8 cellular contexts compared by ENCODE assay signal in the genomic region with DNA sequence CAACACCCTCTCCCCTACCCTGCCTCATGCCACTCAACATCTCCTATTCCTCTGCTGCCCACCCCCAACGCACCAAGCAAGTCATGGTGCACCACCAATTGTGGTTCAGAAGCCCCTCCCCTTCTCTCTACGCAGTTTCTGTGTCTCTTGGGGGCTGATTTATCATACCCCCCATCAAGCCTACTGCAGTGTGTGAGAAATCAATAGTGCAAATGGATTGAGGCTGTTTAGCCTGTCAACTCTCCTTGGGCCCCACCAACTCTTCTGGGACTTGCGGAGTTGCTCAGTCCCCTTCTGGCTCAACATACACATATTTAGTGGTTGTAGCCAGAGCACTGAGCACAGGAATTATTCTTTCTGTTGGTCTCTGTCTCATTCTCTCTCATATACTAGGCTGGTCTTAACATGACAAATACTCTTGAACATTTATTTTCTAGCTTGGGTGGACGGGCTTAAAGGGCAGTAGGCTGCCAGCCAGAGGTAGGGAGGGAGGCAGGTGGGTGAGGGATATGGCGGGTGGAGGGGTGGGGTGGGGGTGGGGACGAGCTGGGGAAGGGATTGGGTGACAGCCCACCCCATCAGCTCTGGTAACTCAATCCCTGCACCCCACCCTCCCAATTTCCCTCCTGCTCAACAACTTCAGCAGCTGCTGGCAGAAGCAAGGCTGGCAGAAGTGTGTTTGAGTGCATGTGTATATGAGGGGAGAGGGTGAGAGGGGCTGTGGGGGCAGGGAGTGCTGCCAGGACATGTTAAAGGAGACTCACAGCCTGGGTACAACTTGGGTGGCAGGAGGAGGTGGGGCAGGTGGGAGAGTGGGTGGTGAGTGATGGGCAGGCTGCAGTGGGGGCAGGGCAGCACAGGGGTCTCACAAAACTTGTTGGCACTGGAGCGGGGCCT. TPM values are rescaled to one million over a fixed set of nuclear protein-coding genes. Genes with fewer than 3 reads are reported as not detected.
DNase-seq lines count a peak whose midpoint lies in the region; ATAC-seq and TF ChIP-seq lines count a peak whose summit lies in the region.

No MANE protein-coding gene starts in this region.

- no peak for TF ChIP-seq POLR2A in esophagus muscularis mucosa (IDR thresholded peaks at IDR 0.05; ENCODE audit: low read depth)
- TF ChIP-seq POLR2A in spleen (IDR thresholded peaks at IDR 0.05) = no peak

- H3K27me3 ChIP-seq in esophagus muscularis mucosa (no peaks in the 10 kb centered on the region), spleen (replicated peaks in 1 of 7) (no peaks in the 10 kb centered on the region)

- DNase-seq in NCI-H2107 treated with DMSO at 0.1 percent for 48 hours (lab: John Stamatoyannopoulos, UW; ENCODE audit: unreplicated experiment) (peak; percentile 86), NCI-H2107 (lab: John Stamatoyannopoulos, UW) (no peak), NCI-H510A treated with DMSO at 0.1 percent for 48 hours (lab: John Stamatoyannopoulos, UW) (peak; percentile 93), esophagus muscularis mucosa (ENCODE audit: extremely low spot score) (no peak), spleen (no peak), NCI-H748 (lab: John Stamatoyannopoulos, UW; ENCODE audit: unreplicated experiment) (no peak)

- TF ChIP-seq EP300 in esophagus muscularis mucosa (IDR thresholded peaks at IDR 0.05) = no peak

- no peak overlapping the region for H3K4me3 ChIP-seq in esophagus muscularis mucosa
- H3K4me3 ChIP-seq in spleen = no peak overlapping the region

- H3K4me1 ChIP-seq in esophagus muscularis mucosa = peaks cover 92 to 95% (median 94%) of the 10 kb centered on the region in 4 donors
- peaks cover 59 to 99% (median 92%) of the 10 kb centered on the region in 6 donors for H3K4me1 ChIP-seq in spleen

- TF ChIP-seq CTCF in esophagus muscularis mucosa (IDR thresholded peaks at IDR 0.05) (no peak), spleen (IDR thresholded peaks at IDR 0.05 in 8 of 11, conservative IDR thresholded peaks at IDR 0.05 in 3 of 11) (no peak)

- H3K27ac ChIP-seq in esophagus muscularis mucosa (replicated peaks in 1 of 4) (peak overlapping the region; percentile 94 to 98 (median 96)), spleen (peak overlapping the region in 5 of 8 donors; percentile 15 to 97 (median 61))

- WGBS in esophagus muscularis mucosa = 46% methylated on average over 6 of the region's 7 CpGs
- 73 to 84% (median 78%) methylated on average over 6 to 7 of the region's 7 CpGs for WGBS in spleen, 5 donors

- ATAC-seq in HG03196 (IDR thresholded peaks at IDR 0.05; ENCODE audit: unreplicated experiment) = no peak
- ATAC-seq in GM21786 (IDR thresholded peaks at IDR 0.05; ENCODE audit: unreplicated experiment) = no peak

- no peaks in the 10 kb centered on the region for H3K36me3 ChIP-seq in esophagus muscularis mucosa
- no peaks in the 10 kb centered on the region for H3K36me3 ChIP-seq in spleen

- H3K9me3 ChIP-seq in esophagus muscularis mucosa (no peaks in the 10 kb centered on the region), spleen (no peaks in the 10 kb centered on the region)

- intact Hi-C loops in esophagus muscularis mucosa (cut with DNase I) (no loop called here), spleen (cut with DNase I; ENCODE audit: low total_unique reads) (no loop called here)

RNA-seq across cellular contexts. Expression of gene RARA, which starts 4.9 kb away (rescaled TPM):
- 10 to 100 TPM; 26.2 to 53.5 (median 52.2) TPM for total RNA-seq in esophagus muscularis mucosa
- 10 to 100 TPM; 56.6 to 95.1 (median 71.2) TPM for total RNA-seq in spleen
- 10 to 100 TPM; 13.3 to 28.3 (median 14.8) TPM for polyA plus RNA-seq in spleen

RNA-seq across cellular contexts. Expression of gene CDC6, which starts 26.2 kb away (rescaled TPM):
- total RNA-seq in esophagus muscularis mucosa = under 1 TPM; 0.32 to 0.83 (median 0.44) TPM
- 10 to 100 TPM in 2 of 7 donors, 1 to 10 TPM in 5; 4.2 to 11.6 (median 5.7) TPM for total RNA-seq in spleen
- polyA plus RNA-seq in spleen = 1 to 10 TPM; 1.2 to 4.8 (median 4.1) TPM

RNA-seq across cellular contexts. Expression of gene GJD3, which starts 50.6 kb away (rescaled TPM):
- total RNA-seq in esophagus muscularis mucosa (under 1 TPM in 2 of 4 donors, not detected in 2; 0.40 to 0.50 TPM), spleen (10 to 100 TPM in 4 of 7 donors, 1 to 10 TPM in 3; 7.3 to 15.0 (median 10.4) TPM)
- polyA plus RNA-seq in spleen = 1 to 10 TPM in 1 of 3 donors, under 1 TPM in 2; 0.20 to 1.1 (median 0.33) TPM

Comparison
In these comparisons a context has a peak if more than half of its experiments do, and no peak if none do; other contexts are left out.
1. DNase-seq: peak in NCI-H2107 treated with DMSO at 0.1 percent for 48 hours (single experiment) and NCI-H510A treated with DMSO at 0.1 percent for 48 hours (single experiment); none in NCI-H2107 (single experiment), esophagus muscularis mucosa (single experiment), spleen (single experiment) and NCI-H748 (single experiment).
2. RNA of gene GJD3, which starts 50.6 kb away (total RNA-seq): 7.3 to 15.0 TPM in spleen; 0.40 to 0.50 TPM in esophagus muscularis mucosa; every median in the first group is over 4 times any median in the second.